In the genomic region with DNA sequence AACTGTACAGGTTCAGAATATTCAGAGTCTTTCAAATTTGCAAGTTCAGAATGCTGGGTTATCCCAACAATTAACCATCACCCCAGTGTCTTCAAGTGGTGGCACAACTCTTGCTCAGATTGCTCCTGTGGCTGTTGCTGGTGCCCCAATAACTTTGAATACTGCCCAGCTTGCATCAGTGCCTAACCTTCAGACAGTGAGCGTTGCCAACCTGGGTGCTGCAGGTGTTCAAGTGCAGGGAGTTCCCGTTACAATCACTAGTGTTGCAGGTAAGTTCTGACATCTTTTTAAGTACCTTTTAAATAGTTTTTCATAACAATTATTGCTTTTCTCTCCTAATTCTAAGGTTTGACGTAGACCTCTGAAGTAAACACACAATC, we compare ENCODE assay signal across 1 cellular context.
TF ChIP-seq lines count a peak whose summit lies in the region.

No MANE protein-coding gene starts in this region.

TF ChIP-seq in GM23338, 12 proteins besides CTCF, POLR2A, EP300 and RAD21 (continued from another document):
- TF ChIP-seq, protein P1, sequence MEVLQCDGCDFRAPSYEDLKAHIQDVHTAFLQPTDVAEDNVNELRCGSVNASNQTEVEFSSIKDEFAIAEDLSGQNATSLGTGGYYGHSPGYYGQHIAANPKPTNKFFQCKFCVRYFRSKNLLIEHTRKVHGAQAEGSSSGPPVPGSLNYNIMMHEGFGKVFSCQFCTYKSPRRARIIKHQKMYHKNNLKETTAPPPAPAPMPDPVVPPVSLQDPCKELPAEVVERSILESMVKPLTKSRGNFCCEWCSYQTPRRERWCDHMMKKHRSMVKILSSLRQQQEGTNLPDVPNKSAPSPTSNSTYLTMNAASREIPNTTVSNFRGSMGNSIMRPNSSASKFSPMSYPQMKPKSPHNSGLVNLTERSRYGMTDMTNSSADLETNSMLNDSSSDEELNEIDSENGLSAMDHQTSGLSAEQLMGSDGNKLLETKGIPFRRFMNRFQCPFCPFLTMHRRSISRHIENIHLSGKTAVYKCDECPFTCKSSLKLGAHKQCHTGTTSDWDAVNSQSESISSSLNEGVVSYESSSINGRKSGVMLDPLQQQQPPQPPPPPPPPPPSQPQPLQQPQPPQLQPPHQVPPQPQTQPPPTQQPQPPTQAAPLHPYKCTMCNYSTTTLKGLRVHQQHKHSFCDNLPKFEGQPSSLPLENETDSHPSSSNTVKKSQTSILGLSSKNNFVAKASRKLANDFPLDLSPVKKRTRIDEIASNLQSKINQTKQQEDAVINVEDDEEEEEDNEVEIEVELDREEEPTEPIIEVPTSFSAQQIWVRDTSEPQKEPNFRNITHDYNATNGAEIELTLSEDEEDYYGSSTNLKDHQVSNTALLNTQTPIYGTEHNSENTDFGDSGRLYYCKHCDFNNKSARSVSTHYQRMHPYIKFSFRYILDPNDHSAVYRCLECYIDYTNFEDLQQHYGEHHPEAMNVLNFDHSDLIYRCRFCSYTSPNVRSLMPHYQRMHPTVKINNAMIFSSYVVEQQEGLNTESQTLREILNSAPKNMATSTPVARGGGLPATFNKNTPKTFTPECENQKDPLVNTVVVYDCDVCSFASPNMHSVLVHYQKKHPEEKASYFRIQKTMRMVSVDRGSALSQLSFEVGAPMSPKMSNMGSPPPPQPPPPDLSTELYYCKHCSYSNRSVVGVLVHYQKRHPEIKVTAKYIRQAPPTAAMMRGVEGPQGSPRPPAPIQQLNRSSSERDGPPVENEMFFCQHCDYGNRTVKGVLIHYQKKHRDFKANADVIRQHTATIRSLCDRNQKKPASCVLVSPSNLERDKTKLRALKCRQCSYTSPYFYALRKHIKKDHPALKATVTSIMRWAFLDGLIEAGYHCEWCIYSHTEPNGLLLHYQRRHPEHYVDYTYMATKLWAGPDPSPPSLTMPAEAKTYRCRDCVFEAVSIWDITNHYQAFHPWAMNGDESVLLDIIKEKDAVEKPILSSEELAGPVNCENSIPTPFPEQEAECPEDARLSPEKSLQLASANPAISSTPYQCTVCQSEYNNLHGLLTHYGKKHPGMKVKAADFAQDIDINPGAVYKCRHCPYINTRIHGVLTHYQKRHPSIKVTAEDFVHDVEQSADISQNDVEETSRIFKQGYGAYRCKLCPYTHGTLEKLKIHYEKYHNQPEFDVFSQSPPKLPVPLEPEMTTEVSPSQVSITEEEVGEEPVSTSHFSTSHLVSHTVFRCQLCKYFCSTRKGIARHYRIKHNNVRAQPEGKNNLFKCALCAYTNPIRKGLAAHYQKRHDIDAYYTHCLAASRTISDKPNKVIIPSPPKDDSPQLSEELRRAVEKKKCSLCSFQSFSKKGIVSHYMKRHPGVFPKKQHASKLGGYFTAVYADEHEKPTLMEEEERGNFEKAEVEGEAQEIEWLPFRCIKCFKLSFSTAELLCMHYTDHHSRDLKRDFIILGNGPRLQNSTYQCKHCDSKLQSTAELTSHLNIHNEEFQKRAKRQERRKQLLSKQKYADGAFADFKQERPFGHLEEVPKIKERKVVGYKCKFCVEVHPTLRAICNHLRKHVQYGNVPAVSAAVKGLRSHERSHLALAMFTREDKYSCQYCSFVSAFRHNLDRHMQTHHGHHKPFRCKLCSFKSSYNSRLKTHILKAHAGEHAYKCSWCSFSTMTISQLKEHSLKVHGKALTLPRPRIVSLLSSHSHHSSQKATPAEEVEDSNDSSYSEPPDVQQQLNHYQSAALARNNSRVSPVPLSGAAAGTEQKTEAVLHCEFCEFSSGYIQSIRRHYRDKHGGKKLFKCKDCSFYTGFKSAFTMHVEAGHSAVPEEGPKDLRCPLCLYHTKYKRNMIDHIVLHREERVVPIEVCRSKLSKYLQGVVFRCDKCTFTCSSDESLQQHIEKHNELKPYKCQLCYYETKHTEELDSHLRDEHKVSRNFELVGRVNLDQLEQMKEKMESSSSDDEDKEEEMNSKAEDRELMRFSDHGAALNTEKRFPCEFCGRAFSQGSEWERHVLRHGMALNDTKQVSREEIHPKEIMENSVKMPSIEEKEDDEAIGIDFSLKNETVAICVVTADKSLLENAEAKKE (CRISPR knock-in tag; IDR thresholded peaks at IDR 0.05), result no peak
- no peak for TF ChIP-seq JUNB (IDR thresholded peaks at IDR 0.05; ENCODE audit: unreplicated experiment)
